In genomic region chr9:88198346-88198807, GRCh38 we compare ENCODE assay signal across 11 cellular contexts.
DNase-seq lines count a peak whose midpoint lies in the region; ATAC-seq and TF ChIP-seq lines count a peak whose summit lies in the region.
"Had no signal": no experiment of that assay in that cellular context is flagged by ENCODE, and none has a peak within 500 bp of the region (broad histone marks: within the 10 kb centered on the region; RNA-seq: fewer than 3 reads in every experiment).

No MANE protein-coding gene starts in this region.

- no peak for DNase-seq in AG10803 (ENCODE audit: low read depth)
- peak; percentile 65 for DNase-seq in NB4 (ENCODE audit: low read depth)
- no peak for DNase-seq in coronary artery (ENCODE audit: low spot score)
- DNase-seq in omental fat pad (ENCODE audit: low spot score), result no peak
- DNase-seq in immature natural killer cell, result no peak
- no peak for DNase-seq in NCI-H146 (lab: John Stamatoyannopoulos, UW)
- no peak for DNase-seq in T-helper 2 cell
- no peak for DNase-seq in NCI-H774 (lab: John Stamatoyannopoulos, UW)
- DNase-seq: activated T-cell treated with anti-CD3 and anti-CD28 coated beads, Interleukin-2, amount 50 U/mL, for 24 hours; substantia nigra had no signal

- no peak for TF ChIP-seq POLR2A in NB4 (IDR thresholded peaks at IDR 0.05; ENCODE audit: extremely low read depth, insufficient read length)

- peak overlapping the region in 1 of 5 donors; percentile 59 for H3K4me3 Mint-ChIP-seq in immature natural killer cell
- H3K4me3 Mint-ChIP-seq: activated T-cell treated with anti-CD3 and anti-CD28 coated beads, Interleukin-2, amount 50 U/mL, for 24 hours had no signal

- H3K36me3 Mint-ChIP-seq in immature natural killer cell, result no peaks in the 10 kb centered on the region

- H3K27ac ChIP-seq in coronary artery, result no peak overlapping the region
- H3K27ac ChIP-seq: right atrium auricular region had no signal

- H3K4me3 ChIP-seq in AG10803 (ENCODE audit: low read length), result peak overlapping the region; percentile 53
- H3K4me3 ChIP-seq in NB4 (ENCODE audit: low read depth, low read length), result no peak overlapping the region
- H3K4me3 ChIP-seq in coronary artery, result peak overlapping the region; percentile 24

- H3K9me3 Mint-ChIP-seq in immature natural killer cell, result no peaks in the 10 kb centered on the region
- H3K9me3 Mint-ChIP-seq: activated T-cell treated with anti-CD3 and anti-CD28 coated beads, Interleukin-2, amount 50 U/mL, for 24 hours had no signal

- H3K27me3 Mint-ChIP-seq in immature natural killer cell (ENCODE audit: low read depth in 3 of 3), result peaks cover 3 to 25% (median 5%) of the 10 kb centered on the region in 3 donors

- no peak overlapping the region for H3K27ac Mint-ChIP-seq in immature natural killer cell
- H3K27ac Mint-ChIP-seq: activated T-cell treated with anti-CD3 and anti-CD28 coated beads, Interleukin-2, amount 50 U/mL, for 24 hours had no signal

- no peak for TF ChIP-seq CTCF in AG10803 (conservative IDR thresholded peaks at IDR 0.05; ENCODE audit: low read length)
- no peak for TF ChIP-seq CTCF in NB4 (IDR thresholded peaks at IDR 0.05; ENCODE audit: low read depth, low read length)
- TF ChIP-seq CTCF in coronary artery (IDR thresholded peaks at IDR 0.05), result no peak
- TF ChIP-seq CTCF in omental fat pad (IDR thresholded peaks at IDR 0.05), result no peak

- peaks cover 0 to 2% of the 10 kb centered on the region in 2 donors for H3K4me1 Mint-ChIP-seq in immature natural killer cell

- ATAC-seq in omental fat pad (ENCODE audit: low FRiP score), result peak; percentile 66
